Comparison of ENCODE assay signal across 21 cellular contexts in the genomic region with DNA sequence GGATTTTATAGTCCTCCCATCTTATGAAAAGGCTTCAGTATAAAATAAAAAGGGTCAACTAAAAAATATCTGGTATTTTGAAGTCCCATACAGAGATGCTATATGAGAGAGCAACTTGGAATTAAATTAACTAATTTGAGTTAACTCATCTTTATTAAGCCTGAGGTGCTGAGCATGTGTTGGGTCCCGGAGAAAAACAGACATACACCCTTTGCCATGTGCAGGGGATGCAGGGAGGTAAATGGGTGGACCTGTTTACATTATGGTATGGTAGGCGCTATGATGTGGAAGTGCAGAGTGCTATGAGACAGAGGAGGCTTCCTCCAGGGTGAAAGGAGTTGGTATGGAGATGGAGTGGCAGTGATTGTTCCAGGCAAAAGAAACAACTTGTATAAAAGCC.
"Had no signal": no experiment of that assay in that cellular context is flagged by ENCODE, and none has a peak within 500 bp of the region (broad histone marks: within the 10 kb centered on the region; RNA-seq: fewer than 3 reads in every experiment).

No MANE protein-coding gene starts in this region.

- DNase-seq: activated CD4-positive, alpha-beta T cell treated with anti-CD3 and anti-CD28 coated beads for 1 hour; activated CD4-positive, alpha-beta T cell treated with anti-CD3 and anti-CD28 coated beads, Interleukin-2, amount 50 U/mL, for 4 hours; activated CD8-positive, alpha-beta memory T cell treated with anti-CD3 and anti-CD28 coated beads for 24 hours; activated CD8-positive, alpha-beta memory T cell treated with anti-CD3 and anti-CD28 coated beads, Interleukin-2, amount 50 U/mL, for 4 hours; activated naive CD8-positive, alpha-beta T cell treated with anti-CD3 and anti-CD28 coated beads for 36 hours; activated T-cell treated with anti-CD3 and anti-CD28 coated beads, Interleukin-2, amount 50 U/mL, for 24 hours; erythroblast; foreskin fibroblast; immature natural killer cell; natural killer cell; pancreas; right cardiac atrium; stimulated activated CD4-positive, alpha-beta T cell treated with anti-CD3 and anti-CD28 coated beads, Interleukin-4, amount 100 ng/mL, for 24 hours; stimulated activated naive CD4-positive, alpha-beta T cell treated with Interleukin-2 at 50 U/mL for 16 hours; T-helper 9 cell had no signal

- H3K9me3 ChIP-seq: pancreas, tibial nerve, vagina had no signal

- H3K4me3 ChIP-seq: lung, pancreas, tibial nerve, vagina had no signal

- H3K36me3 ChIP-seq: pancreas, tibial nerve, vagina had no signal

- H3K27ac Mint-ChIP-seq: activated naive CD8-positive, alpha-beta T cell treated with anti-CD3 and anti-CD28 coated beads for 36 hours; activated T-cell treated with anti-CD3 and anti-CD28 coated beads, Interleukin-2, amount 50 U/mL, for 24 hours; activated T-helper 17 cell treated with anti-CD3 and anti-CD28 coated beads, Interleukin-2, amount 50 U/mL, for 72 hours had no signal

- H3K27ac ChIP-seq: pancreas, tibial nerve had no signal

- H3K9me3 Mint-ChIP-seq: activated naive CD8-positive, alpha-beta T cell treated with anti-CD3 and anti-CD28 coated beads for 36 hours; activated T-cell treated with anti-CD3 and anti-CD28 coated beads, Interleukin-2, amount 50 U/mL, for 24 hours; activated T-helper 17 cell treated with anti-CD3 and anti-CD28 coated beads, Interleukin-2, amount 50 U/mL, for 72 hours; brain; immature natural killer cell; natural killer cell had no signal

- H3K27me3 ChIP-seq: pancreas, tibial nerve, vagina had no signal

- H3K4me3 Mint-ChIP-seq: activated naive CD8-positive, alpha-beta T cell treated with anti-CD3 and anti-CD28 coated beads for 36 hours; activated T-cell treated with anti-CD3 and anti-CD28 coated beads, Interleukin-2, amount 50 U/mL, for 24 hours; activated T-helper 17 cell treated with anti-CD3 and anti-CD28 coated beads, Interleukin-2, amount 50 U/mL, for 72 hours; brain; natural killer cell had no signal

- H3K36me3 Mint-ChIP-seq: brain, natural killer cell had no signal

- ATAC-seq: activated T-helper 17 cell treated with anti-CD3 and anti-CD28 coated beads, Interleukin-2, amount 50 U/mL, for 72 hours; left lobe of liver; natural killer cell; right cardiac atrium had no signal

- H3K27me3 Mint-ChIP-seq: activated naive CD8-positive, alpha-beta T cell treated with anti-CD3 and anti-CD28 coated beads for 36 hours; activated T-cell treated with anti-CD3 and anti-CD28 coated beads, Interleukin-2, amount 50 U/mL, for 24 hours; activated T-helper 17 cell treated with anti-CD3 and anti-CD28 coated beads, Interleukin-2, amount 50 U/mL, for 72 hours had no signal
